1 cellular context compared by ENCODE assay signal in genomic region chr19:36120092-36120983, GRCh38.
TF ChIP-seq lines count a peak whose summit lies in the region.

No MANE protein-coding gene starts in this region.

TF ChIP-seq in HepG2, 621 proteins besides CTCF, POLR2A, EP300 and RAD21 (continued from another document and continues in another):
- no peak for TF ChIP-seq CEBPZ (IDR thresholded peaks at IDR 0.05; ENCODE audit: low read length)
- no peak for TF ChIP-seq CENPBD1 (CRISPR knock-in tag; IDR thresholded peaks at IDR 0.05; ENCODE audit: borderline replicate concordance, low read depth)
- TF ChIP-seq ZNF720 (CRISPR knock-in tag; IDR thresholded peaks at IDR 0.05), result no peak
- TF ChIP-seq KDM1A (CRISPR knock-in tag; IDR thresholded peaks at IDR 0.05), result peak; percentile 85
- peak; percentile 29; the same call in 1 of the 2 replicates for TF ChIP-seq ZNF263 (CRISPR knock-in tag; IDR thresholded peaks at IDR 0.05)
- no peak; the same call in 1 of the 2 replicates for TF ChIP-seq ZNF33A (CRISPR knock-in tag; IDR thresholded peaks at IDR 0.05; ENCODE audit: borderline replicate concordance)
- peak; percentile 78; the same call in 1 of the 2 replicates for TF ChIP-seq ZNF747 (CRISPR knock-in tag; IDR thresholded peaks at IDR 0.05; ENCODE audit: borderline replicate concordance)
- 0 out of 2 replicates have a peak, but pooled peaks have one; percentile 28 for TF ChIP-seq ZNF704 (CRISPR knock-in tag; IDR thresholded peaks at IDR 0.05; ENCODE audit: borderline replicate concordance)
- peak; percentile 47; the same call in 1 of the 2 replicates for TF ChIP-seq RERE (CRISPR knock-in tag; IDR thresholded peaks at IDR 0.05; ENCODE audit: low read depth)
- peak; percentile 94 for TF ChIP-seq ARID4A (CRISPR knock-in tag; IDR thresholded peaks at IDR 0.05; ENCODE audit: borderline replicate concordance)
- TF ChIP-seq ZNF124 (CRISPR knock-in tag; IDR thresholded peaks at IDR 0.05), result peak; percentile 59
- no peak for TF ChIP-seq AKAP8 (CRISPR knock-in tag; IDR thresholded peaks at IDR 0.05)
- TF ChIP-seq ZNF180 (CRISPR knock-in tag; IDR thresholded peaks at IDR 0.05; ENCODE audit: borderline replicate concordance, low read depth), result no peak
- TF ChIP-seq ZSCAN9 (CRISPR knock-in tag; IDR thresholded peaks at IDR 0.05; ENCODE audit: borderline replicate concordance), result peak; percentile 70; the same call in 1 of the 2 replicates
- no peak for TF ChIP-seq MAF1 (CRISPR knock-in tag; IDR thresholded peaks at IDR 0.05; ENCODE audit: borderline replicate concordance)
- no peak for TF ChIP-seq TCF7L2 (IDR thresholded peaks at IDR 0.05; ENCODE audit: low read depth, low read length)
- no peak for TF ChIP-seq ZNF382 (CRISPR knock-in tag; IDR thresholded peaks at IDR 0.05; ENCODE audit: borderline replicate concordance)
- no peak for TF ChIP-seq KLF12 (CRISPR knock-in tag; IDR thresholded peaks at IDR 0.05; ENCODE audit: borderline replicate concordance)
- no peak for TF ChIP-seq HMGXB3 (CRISPR knock-in tag; IDR thresholded peaks at IDR 0.05; ENCODE audit: borderline replicate concordance)
- no peak for TF ChIP-seq SRY (CRISPR knock-in tag; IDR thresholded peaks at IDR 0.05)
- TF ChIP-seq TFE3 (CRISPR knock-in tag; IDR thresholded peaks at IDR 0.05), result peak; percentile 72
- peak; percentile 51; the same call in 1 of the 2 replicates for TF ChIP-seq RARA (CRISPR knock-in tag; IDR thresholded peaks at IDR 0.05)
- no peak for TF ChIP-seq TCF12 (IDR thresholded peaks at IDR 0.05)
- peak; percentile 84 for TF ChIP-seq TCF12 (CRISPR knock-in tag; IDR thresholded peaks at IDR 0.05)
- TF ChIP-seq ZSCAN20 (CRISPR knock-in tag; IDR thresholded peaks at IDR 0.05; ENCODE audit: borderline replicate concordance), result no peak
- peak; percentile 49; the same call in 1 of the 2 replicates for TF ChIP-seq ESRRA (CRISPR knock-in tag; IDR thresholded peaks at IDR 0.05; ENCODE audit: low read depth)
- peak; percentile 75; the same call in 1 of the 2 replicates for TF ChIP-seq TOPORS (CRISPR knock-in tag; IDR thresholded peaks at IDR 0.05)
- TF ChIP-seq PRDM15 (CRISPR knock-in tag; IDR thresholded peaks at IDR 0.05), result peak; percentile 67; the same call in 1 of the 2 replicates
- TF ChIP-seq GFI1 (CRISPR knock-in tag; IDR thresholded peaks at IDR 0.05; ENCODE audit: borderline replicate concordance), result peak; percentile 64; the same call in 1 of the 2 replicates
